14 cellular contexts compared by ENCODE assay signal in the genomic region with DNA sequence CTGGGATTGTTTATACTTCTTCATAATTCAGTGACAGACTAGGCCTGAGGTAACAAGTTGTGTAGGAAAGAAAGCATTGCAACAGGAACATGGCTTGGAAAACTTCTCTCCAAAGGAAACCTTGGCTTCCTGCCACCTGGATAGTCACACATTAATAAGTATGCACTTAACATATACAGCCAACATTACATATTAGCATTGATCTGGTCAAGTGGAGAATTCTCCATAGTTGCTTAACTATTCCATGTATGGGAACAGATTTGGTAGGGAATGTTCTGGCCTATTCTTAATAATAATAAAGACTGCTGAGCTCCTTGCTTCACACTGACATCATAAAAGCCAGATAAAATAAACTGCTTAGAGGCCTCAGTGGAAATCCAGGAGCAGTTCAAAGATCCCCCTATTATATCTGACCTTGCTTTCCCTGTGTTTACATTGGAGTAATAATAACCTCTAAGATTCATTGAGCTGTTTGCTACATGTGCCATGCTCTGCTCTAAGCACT. TPM values are rescaled to one million over a fixed set of nuclear protein-coding genes. Genes with fewer than 3 reads are reported as not detected.
DNase-seq lines count a peak whose midpoint lies in the region; ATAC-seq, FAIRE-seq and TF ChIP-seq lines count a peak whose summit lies in the region.
"Had no signal": no experiment of that assay in that cellular context is flagged by ENCODE, and none has a peak within 500 bp of the region (broad histone marks: within the 10 kb centered on the region; RNA-seq: fewer than 3 reads in every experiment).

No MANE protein-coding gene starts in this region.

- H3K9me1 ChIP-seq in endothelial cell of umbilical vein (replicated peaks; ENCODE audit: control insufficient read depth, extremely low read depth, insufficient read depth, low read length), result no peaks in the 10 kb centered on the region

- peaks cover 43 to 62% of the 10 kb centered on the region in 2 donors for H3K27me3 Mint-ChIP-seq in natural killer cell treated with Interleukin-12 subunit alpha and Interleukin-12 subunit beta and Interleukin-15 and Interleukin-18, amount 100 ng/mL, for 72 hours
- peaks cover 64 to 80% of the 10 kb centered on the region in 2 donors for H3K27me3 Mint-ChIP-seq in natural killer cell (ENCODE audit: low read depth in 2 of 2)
- H3K27me3 Mint-ChIP-seq in neural crest cell (ENCODE audit: low read depth), result peaks cover 93% of the 10 kb centered on the region

- H3K9me3 ChIP-seq in endothelial cell of umbilical vein (replicated peaks; ENCODE audit: control insufficient read depth, insufficient read depth, low read length), result no peaks in the 10 kb centered on the region
- H3K9me3 ChIP-seq in aorta (ENCODE audit: control insufficient read depth, low read length), result no peaks in the 10 kb centered on the region
- H3K9me3 ChIP-seq: testis had no signal

- no peak overlapping the region for H3K9ac ChIP-seq in endothelial cell of umbilical vein (replicated peaks; ENCODE audit: extremely low read depth, insufficient read depth, low read length)

- FAIRE-seq in endothelial cell of umbilical vein (lab: Jason Lieb, UNC), result no peak

- no peak for TF ChIP-seq CTCF in natural killer cell (IDR thresholded peaks at IDR 0.05)
- TF ChIP-seq CTCF in endothelial cell of umbilical vein (IDR thresholded peaks at IDR 0.05; ENCODE audit: extremely low read depth in 1 of 2, insufficient read depth in 1 of 2, low read depth in 1 of 2, low read length in 2 of 2), result no peak
- no peak for TF ChIP-seq CTCF in neural crest cell (conservative IDR thresholded peaks at IDR 0.05)

- H3K27me3 ChIP-seq in endothelial cell of umbilical vein (ENCODE audit: control insufficient read depth in 2 of 2, insufficient read depth in 2 of 2, low read length in 2 of 2) (no peaks in the 10 kb centered on the region), aorta (ENCODE audit: control insufficient read depth in 1 of 2, insufficient read depth in 2 of 2, low read length in 1 of 2) (no peaks in the 10 kb centered on the region)
- H3K27me3 ChIP-seq: testis had no signal

- H3K27ac ChIP-seq in endothelial cell of umbilical vein (ENCODE audit: insufficient read depth, low read depth, low read length) (no peak overlapping the region), aorta (ENCODE audit: low read depth in 1 of 2, low read length in 2 of 2) (peak overlapping the region; percentile 70 to 96)
- H3K27ac ChIP-seq: epithelial cell of prostate had no signal

- no peak overlapping the region for H2AFZ ChIP-seq in endothelial cell of umbilical vein (ENCODE audit: low read depth, low read length)

- POLR2A ChIA-PET in endothelial cell of umbilical vein (lab: Charles Lee), result no interaction called here

- no peaks in the 10 kb centered on the region for H4K20me1 ChIP-seq in endothelial cell of umbilical vein (replicated peaks; ENCODE audit: control insufficient read depth, extremely low read depth, insufficient read depth, low read length)

- no peak for DNase-seq in natural killer cell treated with Interleukin-12 subunit alpha and Interleukin-12 subunit beta and Interleukin-15 and Interleukin-18, amount 100 ng/mL, for 72 hours (ENCODE audit: low spot score)
- DNase-seq in natural killer cell (no peak), endothelial cell of umbilical vein (ENCODE audit: low read depth, low spot score) (peak; percentile 67), neural crest cell (ENCODE audit: low read depth, low spot score) (no peak), aorta (no peak)
- no peak for DNase-seq in stimulated activated CD4-positive, alpha-beta T cell treated with anti-CD3 and anti-CD28 coated beads, Interleukin-2, amount 100 ng/mL, for 48 hours
- DNase-seq: activated CD8-positive, alpha-beta memory T cell treated with anti-CD3 and anti-CD28 coated beads, Interleukin-2, amount 50 U/mL, for 48 hours; amniotic stem cell; NCI-H2081 treated with DMSO at 0.1 percent for 48 hours; occipital lobe; testis had no signal

- no peaks in the 10 kb centered on the region for H3K36me3 ChIP-seq in endothelial cell of umbilical vein (ENCODE audit: control insufficient read depth in 2 of 2, extremely low read depth in 1 of 2, insufficient read depth in 2 of 2, low read length in 2 of 2)
- H3K36me3 ChIP-seq in aorta (ENCODE audit: control insufficient read depth in 1 of 2, insufficient read depth in 2 of 2, low read length in 1 of 2), result no peaks in the 10 kb centered on the region

- peaks cover 13% of the 10 kb centered on the region for H3K4me1 ChIP-seq in endothelial cell of umbilical vein (ENCODE audit: control insufficient read depth, extremely low read depth, insufficient read depth, low read length)
- H3K4me1 ChIP-seq in aorta (ENCODE audit: control insufficient read depth in 1 of 2, insufficient read depth in 2 of 2, low read length in 2 of 2), result peaks cover 0 to 11% of the 10 kb centered on the region in 2 donors

- H3K79me2 ChIP-seq in endothelial cell of umbilical vein (ENCODE audit: control insufficient read depth, insufficient read depth, low read length), result no peaks in the 10 kb centered on the region

- no peak for ATAC-seq in natural killer cell treated with Interleukin-12 subunit alpha and Interleukin-12 subunit beta and Interleukin-15 and Interleukin-18, amount 100 ng/mL, for 72 hours
- ATAC-seq in natural killer cell (no peak), aorta (ENCODE audit: low FRiP score) (no peak), GM21423 (IDR thresholded peaks at IDR 0.05; ENCODE audit: unreplicated experiment) (no peak), HG03457 (IDR thresholded peaks at IDR 0.05; ENCODE audit: unreplicated experiment) (no peak)

- no peak overlapping the region for H3K27ac Mint-ChIP-seq in natural killer cell treated with Interleukin-12 subunit alpha and Interleukin-12 subunit beta and Interleukin-15 and Interleukin-18, amount 100 ng/mL, for 72 hours
- H3K27ac Mint-ChIP-seq in natural killer cell, result no peak overlapping the region
- H3K27ac Mint-ChIP-seq in neural crest cell (ENCODE audit: unreplicated experiment), result no peak overlapping the region

- intact Hi-C loops in natural killer cell (cut with micrococcal nuclease), result loop anchor here (10.0 kb wide), 3 partner anchors 50 to 290 kb away; no protein-coding TSS in a partner anchor
- intact Hi-C loops in endothelial cell of umbilical vein (cut with micrococcal nuclease), result no loop called here
- intact Hi-C loops in aorta (cut with DNase I), result no loop called here

- dilution Hi-C loops in endothelial cell of umbilical vein (cut with MboI; ENCODE audit: extremely low pct_ligation_motif_present, low sequenced_read_pairs), result no loop called here

- H3K4me3 ChIP-seq in endothelial cell of umbilical vein (replicated peaks in 1 of 3; ENCODE audit: insufficient read depth in 1 of 3, low read depth in 1 of 3, low read length in 3 of 3), result no peak overlapping the region
- no peak overlapping the region for H3K4me3 ChIP-seq in aorta (ENCODE audit: low read length in 2 of 2)
- H3K4me3 ChIP-seq: testis had no signal

- TF ChIP-seq POLR2A in endothelial cell of umbilical vein (IDR thresholded peaks at IDR 0.05; ENCODE audit: low read depth, low read length), result no peak

- H3K4me2 ChIP-seq in endothelial cell of umbilical vein (ENCODE audit: insufficient read depth, low read length), result no peak overlapping the region

- no peaks in the 10 kb centered on the region for H3K9me3 Mint-ChIP-seq in natural killer cell treated with Interleukin-12 subunit alpha and Interleukin-12 subunit beta and Interleukin-15 and Interleukin-18, amount 100 ng/mL, for 72 hours
- H3K9me3 Mint-ChIP-seq in natural killer cell (no peaks in the 10 kb centered on the region), neural crest cell (no peaks in the 10 kb centered on the region)

- H3K4me3 Mint-ChIP-seq in natural killer cell treated with Interleukin-12 subunit alpha and Interleukin-12 subunit beta and Interleukin-15 and Interleukin-18, amount 100 ng/mL, for 72 hours, result peak overlapping the region; percentile 45
- no peak overlapping the region for H3K4me3 Mint-ChIP-seq in natural killer cell
- peak overlapping the region; percentile 60 for H3K4me3 Mint-ChIP-seq in neural crest cell

- peaks cover 13 to 18% of the 10 kb centered on the region in 2 donors for H3K4me1 Mint-ChIP-seq in natural killer cell treated with Interleukin-12 subunit alpha and Interleukin-12 subunit beta and Interleukin-15 and Interleukin-18, amount 100 ng/mL, for 72 hours (ENCODE audit: low read depth in 2 of 2)
- peaks cover 28 to 31% of the 10 kb centered on the region in 2 donors for H3K4me1 Mint-ChIP-seq in natural killer cell
- H3K4me1 Mint-ChIP-seq in neural crest cell, result peaks cover 28% of the 10 kb centered on the region

- no TSS peak for BruUV-seq in endothelial cell of umbilical vein (replicated peaks; lab: Mats Ljungman, UMichigan)

- no peaks in the 10 kb centered on the region for H3K36me3 Mint-ChIP-seq in natural killer cell treated with Interleukin-12 subunit alpha and Interleukin-12 subunit beta and Interleukin-15 and Interleukin-18, amount 100 ng/mL, for 72 hours
- H3K36me3 Mint-ChIP-seq in natural killer cell (no peaks in the 10 kb centered on the region), neural crest cell (ENCODE audit: low read depth) (no peaks in the 10 kb centered on the region)

- CTCF ChIA-PET in endothelial cell of umbilical vein (lab: Charles Lee), result interaction anchor here (1.0 to 1.9 kb wide), 7 partner anchors 23 to 798 kb away, joined by 3 to 10 read pairs (median 5); no protein-coding TSS in a partner anchor

TF ChIP-seq in endothelial cell of umbilical vein, 7 proteins besides CTCF, POLR2A, EP300 and RAD21 (continues in another document):
- TF ChIP-seq FOS (IDR thresholded peaks at IDR 0.05; ENCODE audit: borderline replicate concordance, insufficient read depth, low read length) (no peak), JUN (IDR thresholded peaks at IDR 0.05; ENCODE audit: borderline replicate concordance, insufficient read depth, insufficient read length, low read depth) (no peak), POLR2AphosphoS5 (IDR thresholded peaks at IDR 0.05; ENCODE audit: insufficient read depth, low read depth, low read length) (no peak), EZH2 (IDR thresholded peaks at IDR 0.05; ENCODE audit: borderline replicate concordance, low read depth, low read length, severe bottlenecking) (no peak), MYC (IDR thresholded peaks at IDR 0.05; ENCODE audit: low read depth, low read length) (no peak)

RNA-seq across cellular contexts. Expression of a gene that starts 27.2 kb away (rescaled TPM):
- total RNA-seq in natural killer cell treated with Interleukin-12 subunit alpha and Interleukin-12 subunit beta and Interleukin-15 and Interleukin-18, amount 100 ng/mL, for 72 hours, result 1 to 10 TPM in 1 of 2 donors, under 1 TPM in 1; 0.14 to 7.3 TPM
- total RNA-seq in natural killer cell, result 1 to 10 TPM; 3.5 to 6.5 (median 3.6) TPM
- total RNA-seq in endothelial cell of umbilical vein, result 41.3 and 47.0 TPM in 2 replicates
- polyA plus RNA-seq in endothelial cell of umbilical vein, result 25.5 and 31.2 TPM in 2 replicates
- 15.5 and 15.8 TPM in 2 replicates for polyA plus RNA-seq in endothelial cell of umbilical vein (2011; cell fraction: cytosol; rRNA removed)
- polyA plus RNA-seq in endothelial cell of umbilical vein (2011; cell fraction: nucleus; rRNA removed), result 23.4 and 25.6 TPM in 2 replicates
- polyA plus RNA-seq in endothelial cell of umbilical vein (2012), result 11.7 and 12.9 TPM in 2 replicates
- polyA minus RNA-seq in endothelial cell of umbilical vein, result 85.6 and 92.4 TPM in 2 replicates
- polyA minus RNA-seq in endothelial cell of umbilical vein (2011; cell fraction: cytosol; rRNA and poly(A)+ RNA removed), result 32.8 TPM
- 103 and 113 TPM in 2 replicates for polyA minus RNA-seq in endothelial cell of umbilical vein (2011; cell fraction: nucleus; rRNA and poly(A)+ RNA removed)
- total RNA-seq in neural crest cell, result 2.2 and 3.4 TPM in 2 replicates
- total RNA-seq in aorta, result 100 to 1,000 TPM; 139 to 221 TPM
- polyA plus RNA-seq in aorta, result 10 to 100 TPM; 15.3 to 25.7 TPM
